ENCODE assay signal across 17 cellular contexts in genomic region chr11:102114032-102114431, GRCh38. TPM values are rescaled to one million over a fixed set of nuclear protein-coding genes. Genes with fewer than 3 reads are reported as not detected.
DNase-seq lines count a peak whose midpoint lies in the region; ATAC-seq and TF ChIP-seq lines count a peak whose summit lies in the region.
"Had no signal": no experiment of that assay in that cellular context is flagged by ENCODE, and none has a peak within 500 bp of the region (broad histone marks: within the 10 kb centered on the region; RNA-seq: fewer than 3 reads in every experiment).

No MANE protein-coding gene starts in this region.

- dilution Hi-C loops in IMR-90 (cut with HindIII; ENCODE audit: low sequenced_read_pairs, unreplicated experiment): no loop called here

- no peak overlapping the region for H4K5ac ChIP-seq in IMR-90 (ENCODE audit: low read depth, low read length)

- H3K9me3 ChIP-seq in A673 (ENCODE audit: low read depth, low read length, poor library complexity, severe bottlenecking): no peaks in the 10 kb centered on the region
- H3K9me3 ChIP-seq in IMR-90 (ENCODE audit: control insufficient read depth, insufficient read depth, low read length): no peaks in the 10 kb centered on the region
- H3K9me3 ChIP-seq in neural progenitor cell (ENCODE audit: low read depth): no peaks in the 10 kb centered on the region
- H3K9me3 ChIP-seq: colonic mucosa, transverse colon had no signal

- H3K79me1 ChIP-seq in IMR-90 (ENCODE audit: low read depth in 1 of 2, low read length in 2 of 2): peaks cover 0 to 21% of the 10 kb centered on the region in 2 experiments; a peak in 2 of 4 replicates

- H3K27me3 ChIP-seq in A673 (replicated peaks; ENCODE audit: insufficient read depth, low read depth, low read length, poor library complexity): no peaks in the 10 kb centered on the region
- H3K27me3 ChIP-seq in IMR-90 (ENCODE audit: control insufficient read depth, insufficient read depth, low read length): no peaks in the 10 kb centered on the region
- H3K27me3 ChIP-seq in neural progenitor cell: peaks cover 13% of the 10 kb centered on the region
- H3K27me3 ChIP-seq: colonic mucosa, transverse colon had no signal

- POLR2A ChIA-PET in A673 (lab: Charles Lee; ENCODE audit: low non-redundant PET) (interaction anchor here (0.5 kb wide), 1 partner anchor 11 kb away, joined by 3 read pairs; no protein-coding TSS in a partner anchor), IMR-90 (lab: Charles Lee; ENCODE audit: unreplicated experiment) (no interaction called here)

- H4K20me1 ChIP-seq in IMR-90 (ENCODE audit: insufficient read depth, low read length): peaks cover 21% of the 10 kb centered on the region
- peaks cover 62% of the 10 kb centered on the region for H4K20me1 ChIP-seq in neural progenitor cell (ENCODE audit: low read depth)

- in situ Hi-C loops in IMR-90 (cut with MboI; ENCODE audit: low sequenced_read_pairs): no loop called here

- H3K4me1 ChIP-seq in A673 (ENCODE audit: insufficient read depth, low read length, poor library complexity, severe bottlenecking): peaks cover 63% of the 10 kb centered on the region
- H3K4me1 ChIP-seq in IMR-90 (ENCODE audit: control insufficient read depth, insufficient read depth, low read length): peaks cover 13% of the 10 kb centered on the region
- peaks cover 68% of the 10 kb centered on the region for H3K4me1 ChIP-seq in neural progenitor cell

- peak overlapping the region; percentile 75; the same call in 1 of the 2 replicates for H3K23ac ChIP-seq in IMR-90 (ENCODE audit: low read depth, low read length)

- peaks cover 5% of the 10 kb centered on the region for H3K9me1 ChIP-seq in IMR-90 (ENCODE audit: insufficient read depth, low read length)

- 14% methylated on average over 1 of the region's 4 CpGs; no CpG with 5 or more reads in 1 of the 2 experiments for WGBS in IMR-90 (ENCODE audit: extremely low coverage in 2 of 2, insufficient read length in 1 of 2), 2 experiments
- WGBS in lower leg skin, 2 donors: 53 to 55% methylated on average over 4 of the region's 4 CpGs

- peak overlapping the region; percentile 71 for H3K14ac ChIP-seq in IMR-90 (replicated peaks; ENCODE audit: low read depth, low read length)

- peak overlapping the region; percentile 46 for H3K18ac ChIP-seq in IMR-90 (ENCODE audit: low read depth, low read length)

- peak overlapping the region; percentile 59 for H3K9ac ChIP-seq in IMR-90 (ENCODE audit: low read depth, low read length)
- no peak overlapping the region for H3K9ac ChIP-seq in neural progenitor cell

- intact Hi-C loops in A673 (cut with micrococcal nuclease; ENCODE audit: unreplicated experiment) (loop anchor here (5.0 to 10.0 kb wide), 3 partner anchors 73 to 161 kb away; no protein-coding TSS in a partner anchor), IMR-90 (cut with micrococcal nuclease) (loop anchor here (2.0 to 5.0 kb wide), 4 partner anchors 25 to 233 kb away; partner anchors contain the start of gene BIRC2), lower leg skin (cut with DNase I; ENCODE audit: low total_unique reads) (no loop called here)

- H3K36me3 Mint-ChIP-seq in neural progenitor cell: peaks cover 9% of the 10 kb centered on the region
- H3K36me3 Mint-ChIP-seq in activated T-cell treated with anti-CD3 and anti-CD28 coated beads, Interleukin-2, amount 50 U/mL, for 4 hours (ENCODE audit: insufficient read depth): no peaks in the 10 kb centered on the region
- H3K36me3 Mint-ChIP-seq: natural killer cell had no signal

- TF ChIP-seq RAD21 in IMR-90 (IDR thresholded peaks at IDR 0.05; ENCODE audit: low read length): no peak

- H3K79me2 ChIP-seq in neural progenitor cell (ENCODE audit: low read depth): peaks cover 86% of the 10 kb centered on the region

- peak overlapping the region; percentile 63; the same call in 1 of the 2 replicates for H2AK5ac ChIP-seq in IMR-90 (ENCODE audit: low read depth, low read length)

- peak overlapping the region; percentile 59 for H2BK5ac ChIP-seq in IMR-90 (ENCODE audit: low read depth, low read length, poor library complexity, severe bottlenecking)

- H3K27ac ChIP-seq in A673 (ENCODE audit: low read depth, low read length, poor library complexity, severe bottlenecking) (peak overlapping the region; percentile 32), IMR-90 (ENCODE audit: insufficient read depth, low read length) (peak overlapping the region; percentile 85), epithelial cell of prostate (peak overlapping the region; percentile 67), neural progenitor cell (no peak overlapping the region)
- H3K27ac ChIP-seq: colonic mucosa had no signal

- TF ChIP-seq POLR2A in IMR-90 (IDR thresholded peaks at IDR 0.05; ENCODE audit: low read depth, low read length) (no peak), lower leg skin (IDR thresholded peaks at IDR 0.05) (no peak)

- 0 out of 3 replicates have a peak overlapping the region, but pooled peaks have one; percentile 27 for H2BK15ac ChIP-seq in IMR-90 (ENCODE audit: low read depth, low read length)

- H4K8ac ChIP-seq in IMR-90 (ENCODE audit: low read depth in 2 of 2, low read length in 2 of 2): peak overlapping the region in 1 of 2 experiments; percentile 53; a peak in 2 of 4 replicates

- peak overlapping the region; percentile 41; the same call in 1 of the 2 replicates for H4K91ac ChIP-seq in IMR-90 (ENCODE audit: insufficient read depth, low read depth, low read length)

- H3K36me3 ChIP-seq in A673 (ENCODE audit: insufficient read depth, low read length, poor library complexity, severe bottlenecking) (peaks cover 15% of the 10 kb centered on the region), IMR-90 (ENCODE audit: control insufficient read depth, insufficient read depth, low read length) (peaks cover 6% of the 10 kb centered on the region), neural progenitor cell (peaks cover 4% of the 10 kb centered on the region)
- H3K36me3 ChIP-seq: colonic mucosa, transverse colon had no signal

- peaks cover 3% of the 10 kb centered on the region for H3K27me3 Mint-ChIP-seq in neural progenitor cell (ENCODE audit: insufficient read depth, low read depth)
- H3K27me3 Mint-ChIP-seq in activated T-cell treated with anti-CD3 and anti-CD28 coated beads, Interleukin-2, amount 50 U/mL, for 4 hours (ENCODE audit: low read depth): peaks cover 54% of the 10 kb centered on the region

- no peak overlapping the region for H3K56ac ChIP-seq in IMR-90 (ENCODE audit: extremely low read depth, insufficient read depth, low read length)

- no peak overlapping the region for H2BK120ac ChIP-seq in IMR-90 (ENCODE audit: low read depth, low read length)

- H3K4me2 ChIP-seq in IMR-90 (ENCODE audit: low read depth, low read length): peak overlapping the region; percentile 96
- H3K4me2 ChIP-seq in neural progenitor cell: peak overlapping the region; percentile 85

- ATAC-seq in IMR-90 (ENCODE audit: low read depth): no peak
- ATAC-seq in activated T-cell treated with anti-CD3 and anti-CD28 coated beads, Interleukin-2, amount 50 U/mL, for 4 hours: no peak
- ATAC-seq in GM19023 (IDR thresholded peaks at IDR 0.05; ENCODE audit: unreplicated experiment): no peak
- ATAC-seq: natural killer cell had no signal

- CTCF ChIA-PET in A673 (lab: Charles Lee) (no interaction called here), IMR-90 (lab: Yijun Ruan, JAX) (no interaction called here)

- BruUV-seq in A673 (replicated peaks; lab: Mats Ljungman, UMichigan): no TSS peak
- no TSS peak for BruUV-seq in IMR-90 (replicated peaks; lab: Mats Ljungman, UMichigan)

- no peak overlapping the region for H3K27ac Mint-ChIP-seq in neural progenitor cell
- H3K27ac Mint-ChIP-seq: natural killer cell had no signal

- H2AFZ ChIP-seq in IMR-90 (replicated peaks; ENCODE audit: low read length, poor library complexity) (no peak overlapping the region), neural progenitor cell (replicated peaks) (no peak overlapping the region)

- no peaks in the 10 kb centered on the region for H3K9me3 Mint-ChIP-seq in neural progenitor cell
- H3K9me3 Mint-ChIP-seq in activated T-cell treated with anti-CD3 and anti-CD28 coated beads, Interleukin-2, amount 50 U/mL, for 4 hours: no peaks in the 10 kb centered on the region

- peaks cover 64% of the 10 kb centered on the region for H3K4me1 Mint-ChIP-seq in neural progenitor cell
- peaks cover 12% of the 10 kb centered on the region for H3K4me1 Mint-ChIP-seq in activated T-cell treated with anti-CD3 and anti-CD28 coated beads, Interleukin-2, amount 50 U/mL, for 4 hours (ENCODE audit: low read depth)

- peak overlapping the region; percentile 82 for H3K4me3 Mint-ChIP-seq in neural progenitor cell
- no peak overlapping the region for H3K4me3 Mint-ChIP-seq in activated T-cell treated with anti-CD3 and anti-CD28 coated beads, Interleukin-2, amount 50 U/mL, for 4 hours
- H3K4me3 Mint-ChIP-seq: natural killer cell had no signal

- H3K4me3 ChIP-seq in A673 (ENCODE audit: low read depth, low read length, poor library complexity, severe bottlenecking) (peak overlapping the region; percentile 3), IMR-90 (ENCODE audit: insufficient read depth, low read depth, low read length) (peak overlapping the region; percentile 38), neural progenitor cell (no peak overlapping the region), lower leg skin (ENCODE audit: low read depth, poor library complexity, severe bottlenecking) (no peak overlapping the region)
- H3K4me3 ChIP-seq: colonic mucosa had no signal

- H3F3A ChIP-seq in neural progenitor cell (ENCODE audit: low read depth): peaks cover 50% of the 10 kb centered on the region

- peak overlapping the region; percentile 54; the same call in 1 of the 2 replicates for H3K4ac ChIP-seq in IMR-90 (ENCODE audit: low read depth, low read length)

- no peak for DNase-seq in A673 (ENCODE audit: low spot score)
- DNase-seq in IMR-90: peak; percentile 17
- no peak for DNase-seq in epithelial cell of prostate (ENCODE audit: low read depth, low spot score)
- no peak for DNase-seq in neural progenitor cell (ENCODE audit: low spot score)
- DNase-seq in activated T-cell treated with anti-CD3 and anti-CD28 coated beads, Interleukin-2, amount 50 U/mL, for 4 hours: no peak
- DNase-seq in ecto neural progenitor cell (ENCODE audit: low spot score): no peak
- no peak for DNase-seq in lower leg skin (ENCODE audit: low spot score in 2 of 2)
- DNase-seq: activated naive CD4-positive, alpha-beta T cell; colonic mucosa; DMS153; Karpas-422; natural killer cell; NCI-H1694; NCI-H774; SHP77; transverse colon had no signal

- TF ChIP-seq CTCF in A673 (conservative IDR thresholded peaks at IDR 0.05; ENCODE audit: low read depth, low read length) (no peak), IMR-90 (conservative IDR thresholded peaks at IDR 0.05; ENCODE audit: low read depth, low read length) (no peak), neural progenitor cell (IDR thresholded peaks at IDR 0.05) (no peak), lower leg skin (IDR thresholded peaks at IDR 0.05) (no peak)

- H2AK9ac ChIP-seq in IMR-90 (replicated peaks; ENCODE audit: low read depth, low read length, poor library complexity): no peak overlapping the region

- H2BK20ac ChIP-seq in IMR-90 (ENCODE audit: low read depth, low read length): no peak overlapping the region

RNA-seq across cellular contexts. Expression of gene YAP1, which starts 3.8 kb away (rescaled TPM):
- total RNA-seq in A673 (2021): 124 and 134 TPM in 2 replicates
- 207 and 251 TPM in 2 replicates for total RNA-seq in IMR-90 (2012; rRNA removed)
- polyA plus RNA-seq in IMR-90 (2012; rRNA removed): 116 and 121 TPM in 2 replicates
- 43.6 and 73.6 TPM in 2 replicates for polyA plus RNA-seq in IMR-90 (2012; cell fraction: cytosol; rRNA removed)
- 55.7 and 77.4 TPM in 2 replicates for polyA plus RNA-seq in IMR-90 (2012; cell fraction: nucleus; rRNA removed; ENCODE audit: low replicate concordance)
- 59.9 and 91.4 TPM in 2 replicates for total RNA-seq in neural progenitor cell (ENCODE audit: low replicate concordance)
- total RNA-seq in activated T-cell treated with anti-CD3 and anti-CD28 coated beads, Interleukin-2, amount 50 U/mL, for 4 hours: under 1 TPM; 0.15 to 0.45 (median 0.35) TPM
- total RNA-seq in lower leg skin: 100 to 1,000 TPM; 164 to 241 (median 211) TPM
- total RNA-seq: natural killer cell had no signal

Comparison
In these comparisons a context has a peak if more than half of its experiments do, and no peak if none do; other contexts are left out.
1. H3K4me3 ChIP-seq: peak in A673 (single experiment) and IMR-90 (single experiment); none in neural progenitor cell (single experiment) and lower leg skin (single experiment).
2. RNA of gene YAP1, which starts 3.8 kb away (total RNA-seq): 207 to 251 TPM in IMR-90, 164 to 241 TPM in lower leg skin, 124 to 134 TPM in A673 and 59.9 to 91.4 TPM in neural progenitor cell; 0.15 to 0.45 TPM in activated T-cell treated with anti-CD3 and anti-CD28 coated beads, Interleukin-2, amount 50 U/mL, for 4 hours; every median in the first group is over 10 times any median in the second.